ENCODE assay signal across 1 cellular context in the genomic region with DNA sequence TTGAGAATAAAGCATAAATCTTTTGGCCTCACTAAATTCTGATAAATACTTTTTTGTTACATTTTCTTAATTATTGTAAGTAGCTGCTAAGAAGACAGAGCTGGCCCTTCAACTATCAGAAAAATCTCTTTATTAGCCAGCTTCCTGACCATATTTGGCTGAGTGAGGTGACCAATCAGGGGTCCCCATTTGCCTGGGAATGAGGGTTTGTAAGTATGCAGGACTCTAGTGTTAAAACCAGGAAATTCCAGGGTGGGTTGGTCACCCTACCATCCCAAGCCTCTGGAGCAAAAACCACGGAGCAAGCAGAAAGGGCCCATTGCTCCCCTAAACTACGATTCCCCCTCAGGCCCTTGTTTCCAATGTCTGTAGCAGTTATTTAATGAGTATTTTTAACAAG.
TF ChIP-seq lines count a peak whose summit lies in the region.

No MANE protein-coding gene starts in this region.

TF ChIP-seq in IMR-90, 13 proteins besides CTCF, POLR2A, EP300 and RAD21:
- TF ChIP-seq RCOR1 (IDR thresholded peaks at IDR 0.05; ENCODE audit: insufficient replicate concordance, low read length): no peak
- TF ChIP-seq, protein P1, sequence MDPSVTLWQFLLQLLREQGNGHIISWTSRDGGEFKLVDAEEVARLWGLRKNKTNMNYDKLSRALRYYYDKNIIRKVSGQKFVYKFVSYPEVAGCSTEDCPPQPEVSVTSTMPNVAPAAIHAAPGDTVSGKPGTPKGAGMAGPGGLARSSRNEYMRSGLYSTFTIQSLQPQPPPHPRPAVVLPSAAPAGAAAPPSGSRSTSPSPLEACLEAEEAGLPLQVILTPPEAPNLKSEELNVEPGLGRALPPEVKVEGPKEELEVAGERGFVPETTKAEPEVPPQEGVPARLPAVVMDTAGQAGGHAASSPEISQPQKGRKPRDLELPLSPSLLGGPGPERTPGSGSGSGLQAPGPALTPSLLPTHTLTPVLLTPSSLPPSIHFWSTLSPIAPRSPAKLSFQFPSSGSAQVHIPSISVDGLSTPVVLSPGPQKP (IDR thresholded peaks at IDR 0.05; ENCODE audit: borderline replicate concordance, low read depth, low read length): no peak
- TF ChIP-seq CHD1 (IDR thresholded peaks at IDR 0.05; ENCODE audit: low read depth, low read length): no peak
- no peak for TF ChIP-seq BHLHE40 (IDR thresholded peaks at IDR 0.05; ENCODE audit: low read depth, low read length)
- no peak for TF ChIP-seq MAZ (IDR thresholded peaks at IDR 0.05; ENCODE audit: borderline replicate concordance, low read depth, low read length)
